ENCODE assay signal across 8 cellular contexts in the genomic region with DNA sequence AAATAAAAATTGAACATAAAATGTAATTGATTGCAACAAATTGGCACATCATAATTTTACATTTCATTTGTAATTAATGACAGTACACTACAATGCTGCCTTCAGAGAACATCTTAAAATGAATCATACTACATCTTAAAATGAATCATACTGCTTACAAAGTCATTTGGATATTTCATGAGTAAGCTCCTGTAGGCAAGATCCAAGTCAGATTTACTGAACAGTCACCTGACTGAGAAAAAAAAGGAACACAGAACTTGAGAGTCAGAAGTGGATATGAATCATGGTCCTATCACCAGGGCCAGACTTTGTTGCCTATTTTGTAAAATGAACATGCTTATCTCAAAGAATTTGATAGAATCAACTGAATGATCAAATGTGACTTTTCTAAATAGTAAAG. TPM values are rescaled to one million over a fixed set of nuclear protein-coding genes. Genes with fewer than 3 reads are reported as not detected.
DNase-seq lines count a peak whose midpoint lies in the region; FAIRE-seq and TF ChIP-seq lines count a peak whose summit lies in the region.

No MANE protein-coding gene starts in this region.

- H2AFZ ChIP-seq in ACC112 (ENCODE audit: low read length, unreplicated experiment) (no peak overlapping the region), smooth muscle cell (ENCODE audit: low read depth) (no peak overlapping the region)

- intact Hi-C loops in activated CD4-positive, alpha-beta T cell treated with anti-CD3 and anti-CD28 coated beads, Interleukin-2, amount 10 ng/mL, durations not matched to agents 24 days and 14 days (cut with micrococcal nuclease): loop anchor here (1.0 kb wide), 1 partner anchor 19 kb away; no protein-coding TSS in a partner anchor
- intact Hi-C loops in thyroid gland (cut with DNase I): no loop called here

- TF ChIP-seq CTCF in bronchial epithelial cell (IDR thresholded peaks at IDR 0.05; ENCODE audit: insufficient read depth, low read length, severe bottlenecking) (no peak), smooth muscle cell (IDR thresholded peaks at IDR 0.05; ENCODE audit: borderline replicate concordance, insufficient read depth, poor library complexity, severe bottlenecking) (no peak), thyroid gland (IDR thresholded peaks at IDR 0.05) (no peak)

- H3F3A ChIP-seq in smooth muscle cell (ENCODE audit: low read depth): no peaks in the 10 kb centered on the region

- H3K79me2 ChIP-seq in ACC112 (ENCODE audit: control insufficient read depth, insufficient read depth, low read length, unreplicated experiment) (peaks cover 8% of the 10 kb centered on the region), smooth muscle cell (ENCODE audit: low read depth) (peaks cover 17% of the 10 kb centered on the region)

- H3K27ac ChIP-seq in ACC112 (ENCODE audit: low read depth, low read length): peak overlapping the region; percentile 68
- peak overlapping the region; percentile 68 for H3K27ac ChIP-seq in smooth muscle cell (ENCODE audit: low read depth)
- H3K27ac ChIP-seq in thyroid gland: no peak overlapping the region

- FAIRE-seq in bronchial epithelial cell (lab: Jason Lieb, UNC): no peak

- H3K4me2 ChIP-seq in smooth muscle cell: peak overlapping the region; percentile 5

- no peak overlapping the region for H3K4me3 ChIP-seq in ACC112 (ENCODE audit: low read depth, low read length)
- H3K4me3 ChIP-seq in bronchial epithelial cell (ENCODE audit: low read depth, low read length): no peak overlapping the region
- H3K4me3 ChIP-seq in smooth muscle cell: no peak overlapping the region
- H3K4me3 ChIP-seq in thyroid gland (replicated peaks in 1 of 3): no peak overlapping the region

- no peaks in the 10 kb centered on the region for H3K9me3 Mint-ChIP-seq in activated CD4-positive, alpha-beta T cell treated with anti-CD3 and anti-CD28 coated beads, Interleukin-2, amount 10 ng/mL, durations not matched to agents 24 days and 14 days

- TF ChIP-seq POLR2A in thyroid gland (IDR thresholded peaks at IDR 0.05): no peak

- no peaks in the 10 kb centered on the region for H3K27me3 Mint-ChIP-seq in activated CD4-positive, alpha-beta T cell treated with anti-CD3 and anti-CD28 coated beads, Interleukin-2, amount 10 ng/mL, durations not matched to agents 24 days and 14 days

- H3K36me3 Mint-ChIP-seq in activated CD4-positive, alpha-beta T cell treated with anti-CD3 and anti-CD28 coated beads, Interleukin-2, amount 10 ng/mL, durations not matched to agents 24 days and 14 days (ENCODE audit: low read depth): peaks cover 40% of the 10 kb centered on the region

- peaks cover 18% of the 10 kb centered on the region for H4K20me1 ChIP-seq in smooth muscle cell (ENCODE audit: low read depth)

- no peak overlapping the region for H3K27ac Mint-ChIP-seq in activated CD4-positive, alpha-beta T cell treated with anti-CD3 and anti-CD28 coated beads, Interleukin-2, amount 10 ng/mL, durations not matched to agents 24 days and 14 days

- H3K36me3 ChIP-seq in ACC112 (ENCODE audit: insufficient read depth, low read length) (peaks cover 24% of the 10 kb centered on the region), bronchial epithelial cell (ENCODE audit: control insufficient read depth, insufficient read depth, low read length) (no peaks in the 10 kb centered on the region), smooth muscle cell (ENCODE audit: low read depth) (peaks cover 14% of the 10 kb centered on the region), thyroid gland (no peaks in the 10 kb centered on the region)

- H3K9me3 ChIP-seq in smooth muscle cell (replicated peaks; ENCODE audit: low read depth) (no peaks in the 10 kb centered on the region), thyroid gland (no peaks in the 10 kb centered on the region)

- H3K4me1 ChIP-seq in ACC112 (ENCODE audit: control insufficient read depth, insufficient read depth, low read length, unreplicated experiment) (peaks cover 38% of the 10 kb centered on the region), smooth muscle cell (ENCODE audit: low read depth) (no peaks in the 10 kb centered on the region), thyroid gland (peaks cover 0 to 8% of the 10 kb centered on the region in 2 donors)

- H3K9ac ChIP-seq in smooth muscle cell (ENCODE audit: low read depth): no peak overlapping the region

- peaks cover 23% of the 10 kb centered on the region for H3K4me1 Mint-ChIP-seq in activated CD4-positive, alpha-beta T cell treated with anti-CD3 and anti-CD28 coated beads, Interleukin-2, amount 10 ng/mL, durations not matched to agents 24 days and 14 days

- no peak overlapping the region for H3K4me3 Mint-ChIP-seq in activated CD4-positive, alpha-beta T cell treated with anti-CD3 and anti-CD28 coated beads, Interleukin-2, amount 10 ng/mL, durations not matched to agents 24 days and 14 days

- DNase-seq in GM19238 (ENCODE audit: insufficient read length, low spot score) (peak; percentile 8), HS-5 (ENCODE audit: low read depth) (peak; percentile 83), bronchial epithelial cell (ENCODE audit: low read depth) (peak; percentile 99), smooth muscle cell (lab: John Stamatoyannopoulos, UW; ENCODE audit: unreplicated experiment) (no peak), T-helper 9 cell (no peak), thyroid gland (no peak)
- DNase-seq in activated CD4-positive, alpha-beta T cell treated with anti-CD3 and anti-CD28 coated beads, Interleukin-2, amount 10 ng/mL, durations not matched to agents 24 days and 14 days: no peak

- H3K27me3 ChIP-seq in ACC112 (ENCODE audit: insufficient read depth, low read length) (no peaks in the 10 kb centered on the region), bronchial epithelial cell (ENCODE audit: control insufficient read depth, insufficient read depth, low read length) (no peaks in the 10 kb centered on the region), smooth muscle cell (ENCODE audit: low read depth) (no peaks in the 10 kb centered on the region), thyroid gland (no peaks in the 10 kb centered on the region)

RNA-seq across cellular contexts. Expression of a gene that starts 32.7 kb away (rescaled TPM):
- under 0.01 and 0.26 TPM in 2 replicates for total RNA-seq in bronchial epithelial cell
- total RNA-seq in smooth muscle cell: 82.1 and 109 TPM in 2 replicates
- polyA plus RNA-seq in smooth muscle cell: 104 and 154 TPM in 2 replicates
- 0.68 and 1.3 TPM in 2 replicates for total RNA-seq in activated CD4-positive, alpha-beta T cell treated with anti-CD3 and anti-CD28 coated beads, Interleukin-2, amount 10 ng/mL, durations not matched to agents 24 days and 14 days
- total RNA-seq in thyroid gland: 100 to 1,000 TPM in 1 of 4 donors, 10 to 100 TPM in 3; 71.5 to 110 (median 86.4) TPM

RNA-seq across cellular contexts. Expression of a gene that starts 59.7 kb away (rescaled TPM):
- total RNA-seq in bronchial epithelial cell (13.2 and 23.8 TPM in 2 replicates), smooth muscle cell (38.1 and 61.5 TPM in 2 replicates), thyroid gland (10 to 100 TPM; 35.5 to 45.1 (median 41.7) TPM)
- polyA plus RNA-seq in smooth muscle cell: 30.0 and 45.4 TPM in 2 replicates
- total RNA-seq in activated CD4-positive, alpha-beta T cell treated with anti-CD3 and anti-CD28 coated beads, Interleukin-2, amount 10 ng/mL, durations not matched to agents 24 days and 14 days: 38.6 and 42.0 TPM in 2 replicates

Comparison
In these comparisons a context has a peak if more than half of its experiments do, and no peak if none do; other contexts are left out.
1. H3K27ac ChIP-seq: peak in ACC112 (single experiment) and smooth muscle cell (single experiment); none in thyroid gland (0 of 3).
2. DNase-seq: peak in GM19238 (single experiment), HS-5 (single experiment) and bronchial epithelial cell (single experiment); none in smooth muscle cell (single experiment), T-helper 9 cell (single experiment), activated CD4-positive, alpha-beta T cell treated with anti-CD3 and anti-CD28 coated beads, Interleukin-2, amount 10 ng/mL, durations not matched to agents 24 days and 14 days (single experiment) and thyroid gland (0 of 2).
3. RNA of a gene that starts 32.7 kb away (total RNA-seq): 82.1 to 109 TPM in smooth muscle cell and 71.5 to 110 TPM in thyroid gland; 0.68 to 1.3 TPM in activated CD4-positive, alpha-beta T cell treated with anti-CD3 and anti-CD28 coated beads, Interleukin-2, amount 10 ng/mL, durations not matched to agents 24 days and 14 days and under 0.01 to 0.26 TPM in bronchial epithelial cell; every median in the first group is over 10 times any median in the second.